ENCODE assay signal across 31 cellular contexts in genomic region chr1:67896826-67897225, GRCh38.
DNase-seq lines count a peak whose midpoint lies in the region; ATAC-seq, FAIRE-seq and TF ChIP-seq lines count a peak whose summit lies in the region.
"Had no signal": no experiment of that assay in that cellular context is flagged by ENCODE, and none has a peak within 500 bp of the region (broad histone marks: within the 10 kb centered on the region; RNA-seq: fewer than 3 reads in every experiment).

No MANE protein-coding gene starts in this region.

- peak overlapping the region in 8 of 11 experiments; percentile 59 to 91 (median 86); a peak in 17 of 22 replicates for H3K27ac ChIP-seq in BLaER1 treated with 17β-estradiol and CSF1 and Interleukin-3, amounts not matched to agents 10 nM and 100 nM
- H3K27ac ChIP-seq in brain microvascular endothelial cell (peak overlapping the region; percentile 96), kidney (ENCODE audit: low read depth in 2 of 2, low read length in 2 of 2) (no peak overlapping the region)
- H3K27ac ChIP-seq: parathyroid adenoma, suprapubic skin, vagina had no signal

- H3K36me3 Mint-ChIP-seq in mesothelial cell of epicardium (peaks cover 4% of the 10 kb centered on the region), osteocyte (ENCODE audit: unreplicated experiment) (no peaks in the 10 kb centered on the region)
- H3K36me3 Mint-ChIP-seq: naive thymus-derived CD4-positive, alpha-beta T cell had no signal

- in situ Hi-C loops in brain microvascular endothelial cell (cut with HindIII; ENCODE audit: low pct_ligation_motif_present, low sequenced_read_pairs): no loop called here

- H3K27ac Mint-ChIP-seq in mesothelial cell of epicardium (peak overlapping the region; percentile 68), osteocyte (ENCODE audit: unreplicated experiment) (no peak overlapping the region)
- H3K27ac Mint-ChIP-seq: naive thymus-derived CD4-positive, alpha-beta T cell had no signal

- intact Hi-C loops in kidney (cut with DNase I): no loop called here

- no peak for DNase-seq in brain microvascular endothelial cell
- no peak for DNase-seq in mesothelial cell of epicardium (ENCODE audit: low spot score in 2 of 2, unreplicated experiment in 2 of 2)
- DNase-seq in kidney: no peak
- no peak for DNase-seq in NCI-H2107 (lab: John Stamatoyannopoulos, UW)
- DNase-seq in cortex of kidney (lab: John Stamatoyannopoulos, UW): no peak
- no peak for DNase-seq in osteocyte (ENCODE audit: extremely low spot score, unreplicated experiment)
- DNase-seq: ACHN; activated CD4-positive, CD25-positive, alpha-beta regulatory T cell treated with anti-CD3 and anti-CD28 coated beads, Interleukin-2, amount 50 U/mL, for 72 hours; activated naive CD4-positive, alpha-beta T cell treated with anti-CD3 and anti-CD28 coated beads, Interleukin-2, amount 50 U/mL, for 16 hours; aorta; C1 segment of cervical spinal cord; DMS153; effector CD4-positive, alpha-beta T cell; foreskin melanocyte; GF-D8; hypothalamus; islet precursor cell; Karpas-422; naive thymus-derived CD4-positive, alpha-beta T cell; NCI-H187; NCI-H2227 treated with DMSO at 0.1 percent for 48 hours; NCI-H82; T-helper 9 cell had no signal

- no peak overlapping the region for H3K4me3 Mint-ChIP-seq in mesothelial cell of epicardium
- no peak overlapping the region for H3K4me3 Mint-ChIP-seq in osteocyte (ENCODE audit: unreplicated experiment)
- H3K4me3 Mint-ChIP-seq: central memory CD8-positive, alpha-beta T cell; naive thymus-derived CD4-positive, alpha-beta T cell had no signal

- peak overlapping the region in 3 of 10 experiments; percentile 2 to 13 (median 4); a peak in 5 of 20 replicates for H3K4me3 ChIP-seq in BLaER1 treated with 17β-estradiol and CSF1 and Interleukin-3, amounts not matched to agents 10 nM and 100 nM
- H3K4me3 ChIP-seq in brain microvascular endothelial cell (ENCODE audit: low read depth, low read length) (no peak overlapping the region), kidney (ENCODE audit: low read length in 2 of 2) (no peak overlapping the region)
- H3K4me3 ChIP-seq: suprapubic skin, vagina had no signal

- H3K4me1 Mint-ChIP-seq in mesothelial cell of epicardium (peaks cover 35% of the 10 kb centered on the region), osteocyte (ENCODE audit: unreplicated experiment) (peaks cover 25% of the 10 kb centered on the region)
- H3K4me1 Mint-ChIP-seq: central memory CD8-positive, alpha-beta T cell; naive thymus-derived CD4-positive, alpha-beta T cell had no signal

- H3K27me3 ChIP-seq in BLaER1 treated with 17β-estradiol and CSF1 and Interleukin-3, amounts not matched to agents 10 nM and 100 nM: no peaks in the 10 kb centered on the region
- H3K27me3 ChIP-seq in brain microvascular endothelial cell (replicated peaks): no peaks in the 10 kb centered on the region
- H3K27me3 ChIP-seq: suprapubic skin, vagina had no signal

- H3K9ac ChIP-seq in BLaER1 treated with 17β-estradiol and CSF1 and Interleukin-3, amounts not matched to agents 10 nM and 100 nM: peak overlapping the region in 8 of 11 experiments; percentile 17 to 81 (median 70); a peak in 16 of 22 replicates
- H3K9ac ChIP-seq in kidney (ENCODE audit: low read length in 2 of 2): no peak overlapping the region
- H3K9ac ChIP-seq: parathyroid adenoma had no signal

- FAIRE-seq in kidney (lab: Jason Lieb, UNC): no peak

- H3K4me1 ChIP-seq in BLaER1 treated with 17β-estradiol and CSF1 and Interleukin-3, amounts not matched to agents 10 nM and 100 nM: peaks cover 19 to 68% (median 42%) of the 10 kb centered on the region in 10 experiments
- no peaks in the 10 kb centered on the region for H3K4me1 ChIP-seq in kidney (ENCODE audit: control insufficient read depth in 1 of 2, insufficient read depth in 1 of 2, low read depth in 1 of 2, low read length in 2 of 2)
- H3K4me1 ChIP-seq: parathyroid adenoma, suprapubic skin, vagina had no signal

- H4K20me1 ChIP-seq in BLaER1 treated with 17β-estradiol and CSF1 and Interleukin-3, amounts not matched to agents 10 nM and 100 nM: no peaks in the 10 kb centered on the region

- ATAC-seq in HG03432 (IDR thresholded peaks at IDR 0.05; ENCODE audit: unreplicated experiment): peak; percentile 16
- ATAC-seq: esophagus mucosa; naive thymus-derived CD4-positive, alpha-beta T cell; Right ventricle myocardium inferior had no signal

- no peak for TF ChIP-seq CTCF in brain microvascular endothelial cell (IDR thresholded peaks at IDR 0.05; ENCODE audit: low read depth, low read length, missing control alignments)
- no peak for TF ChIP-seq CTCF in mesothelial cell of epicardium (IDR thresholded peaks at IDR 0.05; ENCODE audit: unreplicated experiment)
- TF ChIP-seq CTCF in kidney (IDR thresholded peaks at IDR 0.05; ENCODE audit: borderline replicate concordance, extremely low read depth, insufficient read depth): no peak
- TF ChIP-seq CTCF in osteocyte (IDR thresholded peaks at IDR 0.05): no peak

- peaks cover 20 to 50% (median 30%) of the 10 kb centered on the region in 11 experiments for H3K9me3 ChIP-seq in BLaER1 treated with 17β-estradiol and CSF1 and Interleukin-3, amounts not matched to agents 10 nM and 100 nM (replicated peaks in 1 of 11)
- no peaks in the 10 kb centered on the region for H3K9me3 ChIP-seq in kidney (ENCODE audit: control insufficient read depth in 1 of 2, low read length in 2 of 2)
- H3K9me3 ChIP-seq: suprapubic skin, vagina had no signal

- peak overlapping the region; percentile 43 to 86 (median 80) for H3K4me2 ChIP-seq in BLaER1 treated with 17β-estradiol and CSF1 and Interleukin-3, amounts not matched to agents 10 nM and 100 nM

- peaks cover 26% of the 10 kb centered on the region for H3K9me3 Mint-ChIP-seq in mesothelial cell of epicardium
- H3K9me3 Mint-ChIP-seq in osteocyte (ENCODE audit: unreplicated experiment): peaks cover 19% of the 10 kb centered on the region
- H3K9me3 Mint-ChIP-seq: central memory CD8-positive, alpha-beta T cell had no signal

- no peaks in the 10 kb centered on the region for H3K36me3 ChIP-seq in BLaER1 treated with 17β-estradiol and CSF1 and Interleukin-3, amounts not matched to agents 10 nM and 100 nM
- H3K36me3 ChIP-seq in brain microvascular endothelial cell (replicated peaks) (no peaks in the 10 kb centered on the region), kidney (ENCODE audit: control insufficient read depth in 1 of 2, insufficient read depth in 2 of 2, low read length in 2 of 2) (no peaks in the 10 kb centered on the region)
- H3K36me3 ChIP-seq: suprapubic skin, vagina had no signal

- H3K27me3 Mint-ChIP-seq in mesothelial cell of epicardium (ENCODE audit: low read depth) (no peaks in the 10 kb centered on the region), osteocyte (ENCODE audit: unreplicated experiment) (no peaks in the 10 kb centered on the region)

Comparison
In these comparisons a context has a peak if more than half of its experiments do, and no peak if none do; other contexts are left out.
1. H3K27ac ChIP-seq: peak in BLaER1 treated with 17β-estradiol and CSF1 and Interleukin-3, amounts not matched to agents 10 nM and 100 nM (8 of 11) and brain microvascular endothelial cell (single experiment); none in kidney (0 of 2).
2. H3K9ac ChIP-seq: peak in BLaER1 treated with 17β-estradiol and CSF1 and Interleukin-3, amounts not matched to agents 10 nM and 100 nM (8 of 11); none in kidney (0 of 2).